In the genomic region with DNA sequence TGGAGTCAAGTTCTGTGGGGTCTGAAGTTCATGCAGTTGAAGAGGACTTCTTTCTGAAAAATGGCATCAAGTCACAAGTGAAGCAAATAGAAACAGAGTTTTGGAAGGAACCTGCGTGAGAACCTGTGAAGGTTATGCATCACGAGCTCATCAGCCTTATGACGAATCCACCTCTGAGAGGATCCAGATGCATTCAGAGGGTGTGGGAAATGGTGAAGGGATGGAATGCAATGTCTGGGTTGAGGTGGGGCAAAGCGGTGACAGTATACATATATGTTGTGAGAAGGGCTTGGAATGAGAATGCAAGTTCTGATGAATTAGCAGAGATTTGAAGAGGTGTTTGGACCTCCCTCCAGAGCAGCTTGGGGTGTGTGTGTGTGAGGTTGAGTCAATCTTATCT, we compare ENCODE assay signal across 15 cellular contexts.
"Had no signal": no experiment of that assay in that cellular context is flagged by ENCODE, and none has a peak within 500 bp of the region (broad histone marks: within the 10 kb centered on the region; RNA-seq: fewer than 3 reads in every experiment).

No MANE protein-coding gene starts in this region.

- H3K36me3 ChIP-seq: adrenal gland, gastrocnemius medialis, left ventricle myocardium inferior, neural progenitor cell, sigmoid colon had no signal

- H3K4me1 ChIP-seq: adrenal gland, gastrocnemius medialis had no signal

- H3K4me3 ChIP-seq: adrenal gland, gastrocnemius medialis, left ventricle myocardium inferior, neural progenitor cell, sigmoid colon had no signal

- H3K9ac ChIP-seq: neural progenitor cell had no signal

- H3K27ac ChIP-seq: adrenal gland, gastrocnemius medialis, left ventricle myocardium inferior, neural progenitor cell, sigmoid colon had no signal

- H3K27me3 ChIP-seq: adrenal gland, gastrocnemius medialis, neural progenitor cell, sigmoid colon had no signal

- DNase-seq: activated CD4-positive, alpha-beta T cell treated with anti-CD3 and anti-CD28 coated beads for 1 hour; activated CD4-positive, alpha-beta T cell treated with anti-CD3 and anti-CD28 coated beads, Interleukin-2, amount 50 U/mL, for 1 hour; activated CD8-positive, alpha-beta T cell treated with anti-CD3 and anti-CD28 coated beads, Interleukin-2, amount 10 ng/mL, durations not matched to agents 7 days and 5 days; activated naive CD4-positive, alpha-beta T cell; adrenal gland; gastrocnemius medialis; hippocampal formation; left ventricle myocardium inferior; naive thymus-derived CD8-positive, alpha-beta T cell; retina; sigmoid colon; stimulated activated CD4-positive, alpha-beta T cell treated with anti-CD3 and anti-CD28 coated beads, Interleukin-4, amount 100 ng/mL, for 4 hours; stimulated activated naive CD8-positive, alpha-beta T cell treated with anti-CD3 and anti-CD28 coated beads, Interleukin-15, Interleukin-2, amounts not matched to agents 100 U/mL and 50 U/mL, for 24 hours; T-helper 9 cell had no signal

- H3K4me2 ChIP-seq: neural progenitor cell had no signal

- H3K9me3 ChIP-seq: adrenal gland, gastrocnemius medialis, left ventricle myocardium inferior, sigmoid colon had no signal

- ATAC-seq: activated CD8-positive, alpha-beta T cell treated with anti-CD3 and anti-CD28 coated beads, Interleukin-2, amount 10 ng/mL, durations not matched to agents 7 days and 5 days; gastrocnemius medialis; naive thymus-derived CD8-positive, alpha-beta T cell; stimulated activated naive CD8-positive, alpha-beta T cell treated with anti-CD3 and anti-CD28 coated beads, Interleukin-15, Interleukin-2, amounts not matched to agents 100 U/mL and 50 U/mL, for 24 hours had no signal

- H2AFZ ChIP-seq: neural progenitor cell had no signal
